In the genomic region with DNA sequence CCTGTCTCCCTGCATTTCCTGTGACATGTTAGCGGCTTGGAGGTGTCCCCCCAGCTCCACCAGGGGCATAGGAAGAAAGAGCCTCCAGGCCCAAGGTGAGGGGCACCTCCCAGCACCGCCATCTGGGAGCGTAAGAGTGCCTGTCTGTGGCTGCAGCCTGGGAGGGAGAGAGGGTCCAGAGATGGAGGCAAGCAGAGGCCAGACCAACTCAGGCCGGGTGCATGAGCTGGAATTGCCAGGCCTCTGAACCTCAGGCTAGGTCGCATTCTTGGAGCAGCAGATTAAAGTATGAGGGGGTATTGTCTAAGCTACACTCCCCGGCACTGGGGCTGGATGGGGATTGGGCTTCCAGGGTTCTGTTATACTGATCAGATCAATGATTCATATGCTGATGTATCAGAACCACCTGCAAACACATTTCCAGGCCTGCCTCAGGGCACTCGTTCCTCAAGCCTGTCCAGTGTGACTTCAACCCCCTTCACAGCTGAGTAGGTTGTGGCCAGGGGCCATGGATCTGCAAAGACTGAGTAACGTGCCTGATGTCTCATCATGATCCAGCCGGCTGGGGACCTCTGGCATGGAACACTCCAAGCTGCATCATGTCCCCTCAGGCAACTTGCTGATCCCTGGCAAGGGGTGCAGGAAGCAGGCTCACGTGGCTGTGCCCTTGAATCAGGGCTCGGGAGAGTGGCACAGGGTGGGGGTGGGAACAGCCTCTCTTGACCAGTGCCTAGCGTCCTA, we compare ENCODE assay signal across 1 cellular context.
TF ChIP-seq lines count a peak whose summit lies in the region.

No MANE protein-coding gene starts in this region.

TF ChIP-seq in H1, 55 proteins besides CTCF, POLR2A, EP300 and RAD21:
- TF ChIP-seq CHD1 (IDR thresholded peaks at IDR 0.05; ENCODE audit: low read depth, low read length) (no peak), CTBP2 (IDR thresholded peaks at IDR 0.05; ENCODE audit: borderline replicate concordance, insufficient read depth, insufficient read length, low read length) (no peak), JUND (IDR thresholded peaks at IDR 0.05; ENCODE audit: low read length) (no peak), SUZ12 (IDR thresholded peaks at IDR 0.05; ENCODE audit: low read length) (no peak), JUN (IDR thresholded peaks at IDR 0.05; ENCODE audit: low read depth, low read length) (no peak), ZNF274 (IDR thresholded peaks at IDR 0.05; ENCODE audit: borderline replicate concordance, extremely low read depth, low read length) (no peak), CHD2 (IDR thresholded peaks at IDR 0.05; ENCODE audit: low read length) (no peak), CBX5 (IDR thresholded peaks at IDR 0.05; ENCODE audit: low read depth, low read length) (no peak), TAF1 (IDR thresholded peaks at IDR 0.05; ENCODE audit: low read depth, low read length) (no peak)
- TF ChIP-seq, protein P1, sequence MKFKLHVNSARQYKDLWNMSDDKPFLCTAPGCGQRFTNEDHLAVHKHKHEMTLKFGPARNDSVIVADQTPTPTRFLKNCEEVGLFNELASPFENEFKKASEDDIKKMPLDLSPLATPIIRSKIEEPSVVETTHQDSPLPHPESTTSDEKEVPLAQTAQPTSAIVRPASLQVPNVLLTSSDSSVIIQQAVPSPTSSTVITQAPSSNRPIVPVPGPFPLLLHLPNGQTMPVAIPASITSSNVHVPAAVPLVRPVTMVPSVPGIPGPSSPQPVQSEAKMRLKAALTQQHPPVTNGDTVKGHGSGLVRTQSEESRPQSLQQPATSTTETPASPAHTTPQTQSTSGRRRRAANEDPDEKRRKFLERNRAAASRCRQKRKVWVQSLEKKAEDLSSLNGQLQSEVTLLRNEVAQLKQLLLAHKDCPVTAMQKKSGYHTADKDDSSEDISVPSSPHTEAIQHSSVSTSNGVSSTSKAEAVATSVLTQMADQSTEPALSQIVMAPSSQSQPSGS (IDR thresholded peaks at IDR 0.05; ENCODE audit: low read length) = no peak
